24 cellular contexts compared by ENCODE assay signal in genomic region chr15:67794832-67795574, GRCh38. TPM values are rescaled to one million over a fixed set of nuclear protein-coding genes. Genes with fewer than 3 reads are reported as not detected.
DNase-seq lines count a peak whose midpoint lies in the region; ATAC-seq and TF ChIP-seq lines count a peak whose summit lies in the region.
"Had no signal": no experiment of that assay in that cellular context is flagged by ENCODE, and none has a peak within 500 bp of the region (broad histone marks: within the 10 kb centered on the region; RNA-seq: fewer than 3 reads in every experiment).

No MANE protein-coding gene starts in this region.

- H3K4me3 Mint-ChIP-seq in activated CD4-positive, alpha-beta T cell treated with anti-CD3 and anti-CD28 coated beads for 36 hours, result no peak overlapping the region
- H3K4me3 Mint-ChIP-seq in activated T-cell treated with anti-CD3 and anti-CD28 coated beads, Interleukin-2, amount 50 U/mL, for 72 hours, result no peak overlapping the region
- H3K4me3 Mint-ChIP-seq: activated B cell treated with CpG ODN at 0.5 μM for 24 hours, T-helper 17 cell had no signal

- peaks cover 6% of the 10 kb centered on the region for H3K4me1 Mint-ChIP-seq in activated CD4-positive, alpha-beta T cell treated with anti-CD3 and anti-CD28 coated beads for 36 hours
- H3K4me1 Mint-ChIP-seq in activated T-cell treated with anti-CD3 and anti-CD28 coated beads, Interleukin-2, amount 50 U/mL, for 72 hours (ENCODE audit: low read depth), result peaks cover 11% of the 10 kb centered on the region
- H3K4me1 Mint-ChIP-seq: T-helper 17 cell had no signal

- H3K4me3 ChIP-seq in DND-41 (ENCODE audit: low read depth in 1 of 2, low read length in 2 of 2), result no peak overlapping the region
- H3K4me3 ChIP-seq: cardiac muscle cell, HAP-1 had no signal

- CTCF ChIA-PET in activated CD4-positive, alpha-beta T cell treated with anti-CD3 and anti-CD28 coated beads for 36 hours (lab: Charles Lee), result interaction anchor here (0.7 to 1.1 kb wide), 2 partner anchors 10 to 32 kb away, joined by 3 to 5 read pairs; no protein-coding TSS in a partner anchor

- H4K20me1 ChIP-seq in DND-41 (ENCODE audit: insufficient read depth, low read length), result no peaks in the 10 kb centered on the region

- no peak overlapping the region for H3K9ac ChIP-seq in DND-41 (ENCODE audit: low read depth, low read length)

- H3K27ac Mint-ChIP-seq in activated CD4-positive, alpha-beta T cell treated with anti-CD3 and anti-CD28 coated beads for 36 hours, result no peak overlapping the region
- no peak overlapping the region for H3K27ac Mint-ChIP-seq in activated T-cell treated with anti-CD3 and anti-CD28 coated beads, Interleukin-2, amount 50 U/mL, for 72 hours
- H3K27ac Mint-ChIP-seq: activated B cell treated with CpG ODN at 0.5 μM for 24 hours, T-helper 17 cell had no signal

- no peaks in the 10 kb centered on the region for H3K27me3 ChIP-seq in DND-41 (ENCODE audit: insufficient read depth, low read length, poor library complexity)

- peaks cover 26% of the 10 kb centered on the region for H3K4me1 ChIP-seq in DND-41 (ENCODE audit: insufficient read depth, low read length)

- peak; percentile 80 for DNase-seq in activated CD4-positive, alpha-beta T cell treated with anti-CD3 and anti-CD28 coated beads for 36 hours
- no peak for DNase-seq in activated CD4-positive, alpha-beta T cell treated with anti-CD3 and anti-CD28 coated beads, Interleukin-2, amount 50 U/mL, for 4 hours
- DNase-seq in DND-41, result peak; percentile 27
- DNase-seq in activated T-cell treated with anti-CD3 and anti-CD28 coated beads, Interleukin-2, amount 50 U/mL, for 72 hours, result peak; percentile 54 to 58
- peak; percentile 60 for DNase-seq in stimulated activated CD4-positive, alpha-beta T cell treated with anti-CD3 and anti-CD28 coated beads, Interleukin-4, amount 100 ng/mL, for 1 hour
- DNase-seq in COLO668 (lab: John Stamatoyannopoulos, UW; ENCODE audit: unreplicated experiment), result no peak
- DNase-seq in activated effector memory CD4-positive, alpha-beta T cell treated with anti-CD3 and anti-CD28 coated beads, Interleukin-2, amount 50 U/mL, for 16 hours, result no peak
- DNase-seq: activated B cell treated with CpG ODN at 0.5 μM for 24 hours, Calu3, EL, left colon, mesenchymal stem cell, NCI-H1105 treated with DMSO at 0.1 percent for 48 hours, NCI-H510A treated with DMSO at 0.1 percent for 48 hours, nucleus accumbens, retina, substantia nigra, T-helper 17 cell had no signal

- H3K36me3 ChIP-seq in DND-41 (ENCODE audit: insufficient read depth, low read length), result peaks cover 6% of the 10 kb centered on the region; the same call in 1 of the 2 replicates
- H3K36me3 ChIP-seq: cardiac muscle cell, HAP-1 had no signal

- POLR2A ChIA-PET in activated CD4-positive, alpha-beta T cell treated with anti-CD3 and anti-CD28 coated beads for 36 hours (lab: Charles Lee), result no interaction called here

- TF ChIP-seq CTCF in DND-41 (IDR thresholded peaks at IDR 0.05; ENCODE audit: borderline replicate concordance, extremely low read depth, low read length, poor library complexity, severe bottlenecking), result no peak

- H3K4me2 ChIP-seq in DND-41 (ENCODE audit: insufficient read depth, low read length), result no peak overlapping the region

- no peaks in the 10 kb centered on the region for H3K79me2 ChIP-seq in DND-41 (ENCODE audit: insufficient read depth, low read length)

- no peak overlapping the region for H3K27ac ChIP-seq in DND-41 (ENCODE audit: low read length)
- H3K27ac ChIP-seq: cardiac muscle cell had no signal

- peak; percentile 53 for ATAC-seq in activated CD4-positive, alpha-beta T cell treated with anti-CD3 and anti-CD28 coated beads for 36 hours
- ATAC-seq in DND-41 (ENCODE audit: insufficient read depth, low read depth), result no peak
- peak; percentile 51 to 57 for ATAC-seq in activated T-cell treated with anti-CD3 and anti-CD28 coated beads, Interleukin-2, amount 50 U/mL, for 72 hours (replicated peaks in 1 of 2)
- no peak for ATAC-seq in GM19351 (IDR thresholded peaks at IDR 0.05; ENCODE audit: unreplicated experiment)
- ATAC-seq: left colon, T-helper 17 cell had no signal

- H3K9me3 ChIP-seq in DND-41 (ENCODE audit: insufficient read depth, low read length, severe bottlenecking), result peaks cover 4% of the 10 kb centered on the region

- intact Hi-C loops in activated CD4-positive, alpha-beta T cell treated with anti-CD3 and anti-CD28 coated beads for 36 hours (cut with DNase I, micrococcal nuclease), result no loop called here

- H3K36me3 Mint-ChIP-seq in activated CD4-positive, alpha-beta T cell treated with anti-CD3 and anti-CD28 coated beads for 36 hours (ENCODE audit: low read depth), result peaks cover 26% of the 10 kb centered on the region
- peaks cover 7 to 18% of the 10 kb centered on the region in 2 donors for H3K36me3 Mint-ChIP-seq in activated T-cell treated with anti-CD3 and anti-CD28 coated beads, Interleukin-2, amount 50 U/mL, for 72 hours (ENCODE audit: insufficient read depth in 2 of 2)

- H2AFZ ChIP-seq in DND-41 (ENCODE audit: low read depth, low read length), result no peak overlapping the region

- no peaks in the 10 kb centered on the region for H3K27me3 Mint-ChIP-seq in activated CD4-positive, alpha-beta T cell treated with anti-CD3 and anti-CD28 coated beads for 36 hours
- no peaks in the 10 kb centered on the region for H3K27me3 Mint-ChIP-seq in activated T-cell treated with anti-CD3 and anti-CD28 coated beads, Interleukin-2, amount 50 U/mL, for 72 hours (ENCODE audit: low read depth)
- H3K27me3 Mint-ChIP-seq: activated B cell treated with CpG ODN at 0.5 μM for 24 hours, T-helper 17 cell had no signal

- H3K9me3 Mint-ChIP-seq in activated CD4-positive, alpha-beta T cell treated with anti-CD3 and anti-CD28 coated beads for 36 hours (ENCODE audit: low read depth), result peaks cover 12% of the 10 kb centered on the region
- H3K9me3 Mint-ChIP-seq in activated T-cell treated with anti-CD3 and anti-CD28 coated beads, Interleukin-2, amount 50 U/mL, for 72 hours, result peaks cover 0 to 3% of the 10 kb centered on the region in 2 donors

RNA-seq across cellular contexts. Expression of gene SKOR1, which starts 30.3 kb away (rescaled TPM):
- total RNA-seq in activated CD4-positive, alpha-beta T cell treated with anti-CD3 and anti-CD28 coated beads for 36 hours, result under 1 TPM; 0.16 to 0.18 TPM
- total RNA-seq in activated T-cell treated with anti-CD3 and anti-CD28 coated beads, Interleukin-2, amount 50 U/mL, for 72 hours, result under 1 TPM; 0.31 to 0.95 TPM
- total RNA-seq: SK-MEL-5 had no signal

RNA-seq across cellular contexts. Expression of gene RNU6-1, which starts 44.8 kb away (rescaled TPM):
- total RNA-seq in activated CD4-positive, alpha-beta T cell treated with anti-CD3 and anti-CD28 coated beads for 36 hours, result not detected
- not detected for total RNA-seq in activated T-cell treated with anti-CD3 and anti-CD28 coated beads, Interleukin-2, amount 50 U/mL, for 72 hours
- total RNA-seq: A673, activated B cell treated with CpG ODN at 0.5 μM for 24 hours, Calu3, cardiac muscle cell, left colon, SK-MEL-5, T-helper 17 cell, urinary bladder had no signal

Comparison
In these comparisons a context has a peak if more than half of its experiments do, and no peak if none do; other contexts are left out.
1. DNase-seq: peak in activated CD4-positive, alpha-beta T cell treated with anti-CD3 and anti-CD28 coated beads for 36 hours (single experiment), DND-41 (single experiment), activated T-cell treated with anti-CD3 and anti-CD28 coated beads, Interleukin-2, amount 50 U/mL, for 72 hours (2 of 2) and stimulated activated CD4-positive, alpha-beta T cell treated with anti-CD3 and anti-CD28 coated beads, Interleukin-4, amount 100 ng/mL, for 1 hour (single experiment); none in activated CD4-positive, alpha-beta T cell treated with anti-CD3 and anti-CD28 coated beads, Interleukin-2, amount 50 U/mL, for 4 hours (0 of 2), COLO668 (single experiment) and activated effector memory CD4-positive, alpha-beta T cell treated with anti-CD3 and anti-CD28 coated beads, Interleukin-2, amount 50 U/mL, for 16 hours (single experiment).
2. ATAC-seq: peak in activated CD4-positive, alpha-beta T cell treated with anti-CD3 and anti-CD28 coated beads for 36 hours (single experiment) and activated T-cell treated with anti-CD3 and anti-CD28 coated beads, Interleukin-2, amount 50 U/mL, for 72 hours (2 of 2); none in DND-41 (single experiment) and GM19351 (single experiment).